1 cellular context compared by ENCODE assay signal in genomic region chr5:38516649-38517048, GRCh38. TPM values are rescaled to one million over a fixed set of nuclear protein-coding genes. Genes with fewer than 3 reads are reported as not detected.
"Had no signal": no experiment of that assay in that cellular context is flagged by ENCODE, and none has a peak within 500 bp of the region (broad histone marks: within the 10 kb centered on the region; RNA-seq: fewer than 3 reads in every experiment).

No MANE protein-coding gene starts in this region.

RNA-seq across cellular contexts. Expression of gene LIFR, which starts 39.8 kb away (rescaled TPM):
- total RNA-seq: natural killer cell had no signal
